In genomic region chr12:22286569-22286968, GRCh38 we compare ENCODE assay signal across 18 cellular contexts. TPM values are rescaled to one million over a fixed set of nuclear protein-coding genes. Genes with fewer than 3 reads are reported as not detected.
DNase-seq lines count a peak whose midpoint lies in the region; ATAC-seq and TF ChIP-seq lines count a peak whose summit lies in the region.
"Had no signal": no experiment of that assay in that cellular context is flagged by ENCODE, and none has a peak within 500 bp of the region (broad histone marks: within the 10 kb centered on the region; RNA-seq: fewer than 3 reads in every experiment).

No MANE protein-coding gene starts in this region.

- H3K36me3 ChIP-seq in SK-N-SH (replicated peaks in 1 of 2; ENCODE audit: control insufficient read depth in 1 of 2, insufficient read depth in 2 of 2, low read length in 1 of 2): no peaks in the 10 kb centered on the region
- no peaks in the 10 kb centered on the region for H3K36me3 ChIP-seq in skeletal muscle satellite cell (ENCODE audit: insufficient read depth, low read length)
- H3K36me3 ChIP-seq: left lung, sigmoid colon had no signal

- H3K9ac ChIP-seq in SK-N-SH: no peak overlapping the region
- H3K9ac ChIP-seq in skeletal muscle satellite cell (ENCODE audit: low read depth, low read length): peak overlapping the region; percentile 41

- no peaks in the 10 kb centered on the region for H3K9me3 Mint-ChIP-seq in progenitor cell of endocrine pancreas (ENCODE audit: low read depth)
- H3K9me3 Mint-ChIP-seq: natural killer cell, WTC11 had no signal

- H2AFZ ChIP-seq in SK-N-SH (ENCODE audit: low read depth): no peak overlapping the region

- H3K4me3 ChIP-seq in SK-N-SH (ENCODE audit: low read depth in 2 of 2, low read length in 1 of 2): no peak overlapping the region
- no peak overlapping the region for H3K4me3 ChIP-seq in fibroblast of pulmonary artery (replicated peaks; ENCODE audit: low read depth, low read length)
- H3K4me3 ChIP-seq in skeletal muscle satellite cell (ENCODE audit: low read length): no peak overlapping the region
- H3K4me3 ChIP-seq: left lung, sigmoid colon had no signal

- TF ChIP-seq CTCF in SK-N-SH (IDR thresholded peaks at IDR 0.05) (no peak), fibroblast of pulmonary artery (IDR thresholded peaks at IDR 0.05; ENCODE audit: low read length, missing control alignments) (no peak), progenitor cell of endocrine pancreas (IDR thresholded peaks at IDR 0.05; ENCODE audit: unreplicated experiment) (no peak)

- no peak for TF ChIP-seq RAD21 in SK-N-SH (IDR thresholded peaks at IDR 0.05; ENCODE audit: low read length)

- H3K4me2 ChIP-seq in SK-N-SH: no peak overlapping the region
- no peak overlapping the region for H3K4me2 ChIP-seq in skeletal muscle satellite cell (ENCODE audit: low read length)

- no peak overlapping the region for H3K27ac Mint-ChIP-seq in progenitor cell of endocrine pancreas
- H3K27ac Mint-ChIP-seq: natural killer cell, WTC11 had no signal

- no peaks in the 10 kb centered on the region for H3K36me3 Mint-ChIP-seq in progenitor cell of endocrine pancreas (ENCODE audit: insufficient read depth)
- H3K36me3 Mint-ChIP-seq: natural killer cell, WTC11 had no signal

- POLR2A ChIA-PET in SK-N-SH (lab: Yijun Ruan, JAX): no interaction called here

- H3K9me3 ChIP-seq in SK-N-SH (no peaks in the 10 kb centered on the region), skeletal muscle satellite cell (replicated peaks; ENCODE audit: low read length) (no peaks in the 10 kb centered on the region)
- H3K9me3 ChIP-seq: left lung, sigmoid colon had no signal

- no peaks in the 10 kb centered on the region for H3K9me2 ChIP-seq in SK-N-SH

- H3K27me3 Mint-ChIP-seq in progenitor cell of endocrine pancreas: peaks cover 19% of the 10 kb centered on the region

- CTCF ChIA-PET in SK-N-SH (lab: Yijun Ruan, JAX): interaction anchor here (0.6 kb wide), 1 partner anchor 23 kb away, joined by 3 read pairs; no protein-coding TSS in a partner anchor

- H3K27ac ChIP-seq in SK-N-SH (ENCODE audit: low read depth in 2 of 2, low read length in 1 of 2): peak overlapping the region; percentile 19 to 80; a peak in 1 of 4 replicates
- H3K27ac ChIP-seq: 22Rv1, left lung had no signal

- peaks cover 3% of the 10 kb centered on the region for H3K4me1 Mint-ChIP-seq in progenitor cell of endocrine pancreas (ENCODE audit: low read depth)

- peaks cover 0 to 6% of the 10 kb centered on the region in 2 experiments; a peak in 2 of 4 replicates for H3K4me1 ChIP-seq in SK-N-SH (ENCODE audit: control insufficient read depth in 1 of 2, insufficient read depth in 2 of 2, low read depth in 1 of 2, low read length in 1 of 2)
- H3K4me1 ChIP-seq in skeletal muscle satellite cell (ENCODE audit: control insufficient read depth, insufficient read depth, low read length): peaks cover 61% of the 10 kb centered on the region
- H3K4me1 ChIP-seq: left lung had no signal

- H3K79me2 ChIP-seq in SK-N-SH (ENCODE audit: insufficient read depth): no peaks in the 10 kb centered on the region

- no peak for DNase-seq in SK-N-SH
- peak; percentile 87 for DNase-seq in RPMI7951 (ENCODE audit: low read depth)
- peak; percentile 65 for DNase-seq in fibroblast of pulmonary artery (ENCODE audit: low read depth)
- DNase-seq in sciatic nerve (ENCODE audit: low spot score): no peak
- no peak for DNase-seq in activated CD8-positive, alpha-beta memory T cell treated with anti-CD3 and anti-CD28 coated beads, Interleukin-2, amount 50 U/mL, for 4 hours
- no peak for DNase-seq in progenitor cell of endocrine pancreas (ENCODE audit: low spot score, unreplicated experiment)
- DNase-seq: Calu3; effector CD4-positive, alpha-beta T cell; glutamatergic neuron; left lung; natural killer cell; NCI-H1105; NCI-H446; sigmoid colon had no signal

- no peak for TF ChIP-seq EP300 in SK-N-SH (IDR thresholded peaks at IDR 0.05; ENCODE audit: borderline replicate concordance in 1 of 2, low read depth in 1 of 2, low read length in 1 of 2)

- H3K27me3 ChIP-seq in SK-N-SH (ENCODE audit: insufficient read depth): peaks cover 8% of the 10 kb centered on the region; the same call in 1 of the 2 replicates
- H3K27me3 ChIP-seq in skeletal muscle satellite cell (ENCODE audit: control insufficient read depth, insufficient read depth, low read length): no peaks in the 10 kb centered on the region
- H3K27me3 ChIP-seq: left lung, sigmoid colon had no signal

- no peaks in the 10 kb centered on the region for H4K20me1 ChIP-seq in SK-N-SH (ENCODE audit: insufficient read depth)

- H3K4me3 Mint-ChIP-seq in progenitor cell of endocrine pancreas (ENCODE audit: low read depth): no peak overlapping the region
- H3K4me3 Mint-ChIP-seq: natural killer cell, WTC11 had no signal

- intact Hi-C loops in sciatic nerve (cut with DNase I): no loop called here

- peaks cover 7% of the 10 kb centered on the region for H3F3A ChIP-seq in SK-N-SH (replicated peaks; ENCODE audit: insufficient read depth)

- ATAC-seq in SK-N-SH treated with all-trans-retinoic acid at 6 μM for 48 hours (no peak), sciatic nerve (no peak)
- ATAC-seq: left lung, natural killer cell, WTC11 had no signal

TF ChIP-seq in SK-N-SH, 30 proteins besides CTCF, POLR2A, EP300 and RAD21 (continues in another document):
- no peak for TF ChIP-seq TAF1 (IDR thresholded peaks at IDR 0.05; ENCODE audit: borderline replicate concordance, low read depth, low read length)
- TF ChIP-seq FOXJ3 (CRISPR knock-in tag; IDR thresholded peaks at IDR 0.05): no peak
- TF ChIP-seq NRF1 (IDR thresholded peaks at IDR 0.05; ENCODE audit: low read depth, low read length): no peak
- no peak for TF ChIP-seq TEAD4 (IDR thresholded peaks at IDR 0.05; ENCODE audit: borderline replicate concordance, insufficient read depth)
- no peak for TF ChIP-seq REST (IDR thresholded peaks at IDR 0.05; ENCODE audit: low read depth, low read length)
- no peak for TF ChIP-seq FOXM1 (IDR thresholded peaks at IDR 0.05; ENCODE audit: low read depth)

TF ChIP-seq in SK-N-SH treated with all-trans-retinoic acid at 6 μM for 48 hours, 23 proteins besides CTCF, POLR2A, EP300 and RAD21:
- TF ChIP-seq ZFP3 (CRISPR knock-in tag; IDR thresholded peaks at IDR 0.05) (no peak), ISL1 (CRISPR knock-in tag; IDR thresholded peaks at IDR 0.05) (no peak), ZFP30 (CRISPR knock-in tag; IDR thresholded peaks at IDR 0.05) (no peak), ARNTL (CRISPR knock-in tag; IDR thresholded peaks at IDR 0.05; ENCODE audit: borderline replicate concordance, low read depth) (no peak), TCF4 (CRISPR knock-in tag; IDR thresholded peaks at IDR 0.05; ENCODE audit: borderline replicate concordance) (no peak), PPARA (CRISPR knock-in tag; IDR thresholded peaks at IDR 0.05; ENCODE audit: borderline replicate concordance) (no peak), RARB (CRISPR knock-in tag; IDR thresholded peaks at IDR 0.05) (no peak), ZNF8 (CRISPR knock-in tag; IDR thresholded peaks at IDR 0.05) (no peak), SNAI2 (CRISPR knock-in tag; IDR thresholded peaks at IDR 0.05) (no peak), ZNF565 (CRISPR knock-in tag; conservative IDR thresholded peaks at IDR 0.05; ENCODE audit: low read depth) (no peak), OSR1 (CRISPR knock-in tag; IDR thresholded peaks at IDR 0.05) (no peak), ZC3H10 (CRISPR knock-in tag; IDR thresholded peaks at IDR 0.05) (no peak), PATZ1 (CRISPR knock-in tag; IDR thresholded peaks at IDR 0.05; ENCODE audit: borderline replicate concordance) (no peak)
TF ChIP-seq in SK-N-SH treated with all-trans-retinoic acid at 6 μM for 48 hours: peak in this region for 0.

RNA-seq across cellular contexts. Expression of gene ST8SIA1, which starts 47.9 kb away (rescaled TPM):
- polyA plus RNA-seq in SK-N-SH (2012; rRNA removed): 0.12 and 0.47 TPM in 2 replicates
- polyA plus RNA-seq in SK-N-SH (2012; cell fraction: cytosol; rRNA removed): 0.20 and 0.30 TPM in 2 replicates
- polyA plus RNA-seq in SK-N-SH (2012; cell fraction: nucleus; rRNA removed): 0.37 and 0.55 TPM in 2 replicates
- 1.7 and 2.6 TPM in 2 replicates for total RNA-seq in RPMI7951 (2014; rRNA removed; shearing (Covaris generic))
- under 0.01 and 1.1 TPM in 2 replicates for total RNA-seq in skeletal muscle satellite cell (2012; rRNA removed)
- total RNA-seq in sciatic nerve: 5.5 TPM
- total RNA-seq in progenitor cell of endocrine pancreas: 5.2 and 5.3 TPM in 2 replicates
- total RNA-seq: Calu3 had no signal

Comparison
In these comparisons a context has a peak if more than half of its experiments do, and no peak if none do; other contexts are left out.
1. DNase-seq: peak in RPMI7951 (single experiment) and fibroblast of pulmonary artery (single experiment); none in SK-N-SH (single experiment), sciatic nerve (single experiment), activated CD8-positive, alpha-beta memory T cell treated with anti-CD3 and anti-CD28 coated beads, Interleukin-2, amount 50 U/mL, for 4 hours (single experiment) and progenitor cell of endocrine pancreas (single experiment).